ENCODE assay signal across 25 cellular contexts in the genomic region with DNA sequence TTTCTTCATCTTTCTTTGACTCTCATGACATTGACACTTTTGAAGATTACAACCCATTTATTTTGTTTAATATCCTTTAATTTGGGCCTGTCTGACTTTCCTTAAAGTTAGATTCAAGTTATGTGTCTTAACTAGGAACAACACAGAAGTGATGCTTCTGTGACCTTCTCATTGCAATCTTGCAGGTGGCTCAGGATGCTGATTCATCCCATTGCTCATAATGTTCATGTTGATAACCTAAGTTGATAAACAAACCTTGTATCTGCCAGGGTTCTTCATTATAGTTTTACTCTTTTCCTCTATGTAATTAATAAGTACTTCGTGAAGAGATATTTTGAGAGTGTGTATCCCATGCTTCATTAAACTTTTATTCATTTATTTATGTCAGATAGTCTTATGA.
DNase-seq lines count a peak whose midpoint lies in the region; ATAC-seq and TF ChIP-seq lines count a peak whose summit lies in the region.
"Had no signal": no experiment of that assay in that cellular context is flagged by ENCODE, and none has a peak within 500 bp of the region (broad histone marks: within the 10 kb centered on the region; RNA-seq: fewer than 3 reads in every experiment).

No MANE protein-coding gene starts in this region.

- H3K4me1 Mint-ChIP-seq in activated T-helper 17 cell treated with anti-CD3 and anti-CD28 coated beads, Interleukin-2, amount 50 U/mL, for 72 hours = no peaks in the 10 kb centered on the region

- intact Hi-C loops in HCT116 (cut with micrococcal nuclease) = no loop called here

- TF ChIP-seq RAD21 in HCT116 (IDR thresholded peaks at IDR 0.05; ENCODE audit: low read depth) = no peak

- no peaks in the 10 kb centered on the region for H3K36me3 ChIP-seq in HCT116 (ENCODE audit: control insufficient read depth in 1 of 2, insufficient read depth in 2 of 2, low read length in 2 of 2)
- H3K36me3 ChIP-seq: BLaER1, MG63 had no signal

- peaks cover 5% of the 10 kb centered on the region for H3K27me3 Mint-ChIP-seq in activated T-helper 17 cell treated with anti-CD3 and anti-CD28 coated beads, Interleukin-2, amount 50 U/mL, for 72 hours
- H3K27me3 Mint-ChIP-seq: CD4-positive, CD25-positive, alpha-beta regulatory T cell had no signal

- BruUV-seq in HCT116 (replicated peaks; lab: Mats Ljungman, UMichigan) = no TSS peak

- no peaks in the 10 kb centered on the region for H3K27me3 ChIP-seq in HCT116 (ENCODE audit: insufficient read depth, low read length)
- no peaks in the 10 kb centered on the region for H3K27me3 ChIP-seq in foreskin keratinocyte
- H3K27me3 ChIP-seq: BLaER1, MG63 had no signal

- H3K4me3 ChIP-seq in HCT116 (replicated peaks in 1 of 2; ENCODE audit: low read depth in 1 of 2, low read length in 2 of 2) = no peak overlapping the region
- no peak overlapping the region for H3K4me3 ChIP-seq in coronary artery
- H3K4me3 ChIP-seq: BLaER1, GM12878, MG63, SK-N-MC had no signal

- H3K27ac ChIP-seq in HCT116 (ENCODE audit: low read depth, low read length) (no peak overlapping the region), foreskin keratinocyte (no peak overlapping the region), coronary artery (no peak overlapping the region)
- H3K27ac ChIP-seq: BLaER1, SK-N-MC had no signal

- TF ChIP-seq POLR2A in HCT116 (IDR thresholded peaks at IDR 0.05; ENCODE audit: borderline replicate concordance, extremely low read depth, insufficient read depth, insufficient read length) = no peak

- H3K9ac ChIP-seq in HCT116 (ENCODE audit: low read length) = no peak overlapping the region
- H3K9ac ChIP-seq: BLaER1 had no signal

- no peaks in the 10 kb centered on the region for H3K79me2 ChIP-seq in HCT116 (ENCODE audit: insufficient read depth, low read length)

- POLR2A ChIA-PET in HCT116 (lab: Charles Lee) = no interaction called here

- no peaks in the 10 kb centered on the region for H4K20me1 ChIP-seq in HCT116 (ENCODE audit: insufficient read depth)
- H4K20me1 ChIP-seq: BLaER1 had no signal

- H2AFZ ChIP-seq in HCT116 (ENCODE audit: low read depth, low read length, poor library complexity, severe bottlenecking) = peak overlapping the region; percentile 30

- RAD21 ChIA-PET in HCT116 (lab: Charles Lee; ENCODE audit: low non-redundant PET in 1 of 2, low total read pairs in 2 of 2, uncharacterized antibody in 2 of 2, unreplicated experiment in 2 of 2) = no interaction called here

- no peak overlapping the region for H3K4me3 Mint-ChIP-seq in activated T-helper 17 cell treated with anti-CD3 and anti-CD28 coated beads, Interleukin-2, amount 50 U/mL, for 72 hours
- H3K4me3 Mint-ChIP-seq: CD4-positive, CD25-positive, alpha-beta regulatory T cell had no signal

- CTCF ChIA-PET in HCT116 (lab: Charles Lee) = no interaction called here

- peak; percentile 59 for DNase-seq in A172 (ENCODE audit: low spot score)
- DNase-seq in HCT116 (ENCODE audit: low read depth, low spot score) = no peak
- DNase-seq in foreskin keratinocyte = peak in 1 of 2 donors; percentile 42
- DNase-seq in NCI-H82 (lab: John Stamatoyannopoulos, UW) = no peak
- DNase-seq in left lobe of liver (ENCODE audit: low spot score) = no peak
- DNase-seq in coronary artery (ENCODE audit: low spot score) = no peak
- DNase-seq: 8988T; CD4-positive, CD25-positive, alpha-beta regulatory T cell; DMS153; HCEC 1CT; MG63; NCI-H1105 treated with DMSO at 0.1 percent for 48 hours; NCI-H2029; NCI-H446; NCI-H524 treated with DMSO at 0.1 percent for 48 hours; NCI-H774; NK-92 treated with Interleukin-12 subunit alpha and Interleukin-12 subunit beta, amount 100 ng/mL, for 24 hours; SIG-M5; SW 1271 had no signal

- TF ChIP-seq CTCF in HCT116 (IDR thresholded peaks at IDR 0.05 in 2 of 3, conservative IDR thresholded peaks at IDR 0.05 in 1 of 3; ENCODE audit: borderline replicate concordance in 1 of 3, insufficient read depth in 1 of 3, low read depth in 2 of 3, low read length in 2 of 3) (no peak), foreskin keratinocyte (conservative IDR thresholded peaks at IDR 0.05) (no peak), coronary artery (IDR thresholded peaks at IDR 0.05) (no peak)

- no peaks in the 10 kb centered on the region for H3K36me3 Mint-ChIP-seq in activated T-helper 17 cell treated with anti-CD3 and anti-CD28 coated beads, Interleukin-2, amount 50 U/mL, for 72 hours (ENCODE audit: low read depth)
- H3K36me3 Mint-ChIP-seq: CD4-positive, CD25-positive, alpha-beta regulatory T cell had no signal

- peaks cover 0 to 45% of the 10 kb centered on the region in 2 experiments; a peak in 3 of 4 replicates for H3K4me1 ChIP-seq in HCT116 (ENCODE audit: control insufficient read depth in 1 of 2, insufficient read depth in 2 of 2, low read length in 2 of 2)
- peaks cover 9% of the 10 kb centered on the region for H3K4me1 ChIP-seq in foreskin keratinocyte

- peaks cover 6% of the 10 kb centered on the region for H3K9me3 Mint-ChIP-seq in activated T-helper 17 cell treated with anti-CD3 and anti-CD28 coated beads, Interleukin-2, amount 50 U/mL, for 72 hours

- ATAC-seq in HCT116 (no peak), foreskin keratinocyte (peak; percentile 42), left lobe of liver (no peak), HG02759 (IDR thresholded peaks at IDR 0.05; ENCODE audit: unreplicated experiment) (no peak)
- peak; percentile 47 for ATAC-seq in activated T-helper 17 cell treated with anti-CD3 and anti-CD28 coated beads, Interleukin-2, amount 50 U/mL, for 72 hours (replicated peaks)
- ATAC-seq: GM12878, Panc1 had no signal

- no peak overlapping the region for H3K4me2 ChIP-seq in HCT116 (ENCODE audit: low read length)
- H3K4me2 ChIP-seq: BLaER1 had no signal

- no peaks in the 10 kb centered on the region; a peak in 1 of 4 replicates for H3K9me3 ChIP-seq in HCT116 (ENCODE audit: control insufficient read depth in 1 of 2, insufficient read depth in 1 of 2, low read depth in 1 of 2, low read length in 2 of 2)
- H3K9me3 ChIP-seq: MG63 had no signal

- no peak overlapping the region for H3K27ac Mint-ChIP-seq in activated T-helper 17 cell treated with anti-CD3 and anti-CD28 coated beads, Interleukin-2, amount 50 U/mL, for 72 hours
- H3K27ac Mint-ChIP-seq: CD4-positive, CD25-positive, alpha-beta regulatory T cell had no signal

- H3K9me2 ChIP-seq in HCT116 (ENCODE audit: insufficient read depth) = no peaks in the 10 kb centered on the region

TF ChIP-seq in HCT116, 20 proteins besides CTCF, POLR2A, EP300 and RAD21:
- no peak for TF ChIP-seq MAX (IDR thresholded peaks at IDR 0.05)
- no peak for TF ChIP-seq POLR2AphosphoS5 (IDR thresholded peaks at IDR 0.05; ENCODE audit: low read depth, low read length)
- peak; percentile 46; the same call in 1 of the 2 replicates for TF ChIP-seq FOSL1 (IDR thresholded peaks at IDR 0.05; ENCODE audit: low read depth)
- no peak for TF ChIP-seq SIN3A (IDR thresholded peaks at IDR 0.05; ENCODE audit: low read depth)
- TF ChIP-seq YY1 (IDR thresholded peaks at IDR 0.05; ENCODE audit: extremely low read depth, insufficient replicate concordance, low read depth, low read length) = no peak

Comparison
In these comparisons a context has a peak if more than half of its experiments do, and no peak if none do; other contexts are left out.
1. ATAC-seq: peak in activated T-helper 17 cell treated with anti-CD3 and anti-CD28 coated beads, Interleukin-2, amount 50 U/mL, for 72 hours (single experiment) and foreskin keratinocyte (single experiment); none in HCT116 (single experiment), left lobe of liver (single experiment) and HG02759 (single experiment).